In genomic region chr1:29249951-29250581, GRCh38 we compare ENCODE assay signal across 21 cellular contexts. TPM values are rescaled to one million over a fixed set of nuclear protein-coding genes. Genes with fewer than 3 reads are reported as not detected.
DNase-seq lines count a peak whose midpoint lies in the region; ATAC-seq, FAIRE-seq and TF ChIP-seq lines count a peak whose summit lies in the region.
"Had no signal": no experiment of that assay in that cellular context is flagged by ENCODE, and none has a peak within 500 bp of the region (broad histone marks: within the 10 kb centered on the region; RNA-seq: fewer than 3 reads in every experiment).

No MANE protein-coding gene starts in this region.

- peaks cover 9% of the 10 kb centered on the region for H3K27me3 Mint-ChIP-seq in astrocyte (ENCODE audit: low read depth, unreplicated experiment)

- DNase-seq in astrocyte (ENCODE audit: low read depth) (no peak), spleen (peak; percentile 11), NCI-H1048 (lab: John Stamatoyannopoulos, UW) (no peak)
- DNase-seq: activated CD4-positive, alpha-beta T cell treated with anti-CD3 and anti-CD28 coated beads for 48 hours; activated naive CD4-positive, alpha-beta T cell treated with Interleukin-2 at 50 U/mL for 16 hours; activated T-cell treated with anti-CD3 and anti-CD28 coated beads, Interleukin-2, amount 50 U/mL, for 48 hours; cortex of kidney; DMS 273 treated with DMSO at 0.1 percent for 48 hours; glutamatergic neuron; HCEC 1CT; left lung; stomach; T-helper 17 cell had no signal

- H3K4me3 Mint-ChIP-seq in astrocyte (ENCODE audit: unreplicated experiment) = no peak overlapping the region
- H3K4me3 Mint-ChIP-seq: T-helper 17 cell had no signal

- intact Hi-C loops in spleen (cut with DNase I; ENCODE audit: low total_unique reads) = no loop called here

- ATAC-seq in HG03432 (IDR thresholded peaks at IDR 0.05; ENCODE audit: unreplicated experiment) = no peak
- no peak for ATAC-seq in GM21825 (IDR thresholded peaks at IDR 0.05; ENCODE audit: unreplicated experiment)
- ATAC-seq: T-helper 17 cell had no signal

- no peak for TF ChIP-seq POLR2A in spleen (IDR thresholded peaks at IDR 0.05)

- H3K27ac ChIP-seq in HUES48 (ENCODE audit: low read depth, low read length) (peak overlapping the region; percentile 92), astrocyte (ENCODE audit: low read depth, low read length) (peak overlapping the region; percentile 69), mesodermal cell (ENCODE audit: low read depth, low read length, severe bottlenecking) (peak overlapping the region; percentile 94), spleen (no peak overlapping the region)
- H3K27ac ChIP-seq: cardiac muscle cell, left lung, neutrophil, stomach had no signal

- peaks cover 31% of the 10 kb centered on the region for H3K79me2 ChIP-seq in astrocyte (ENCODE audit: insufficient read depth, low read length)

- H3K36me3 ChIP-seq in HUES48 (ENCODE audit: control insufficient read depth, insufficient read depth, low read length) (no peaks in the 10 kb centered on the region), astrocyte (ENCODE audit: insufficient read depth, low read length) (no peaks in the 10 kb centered on the region), mesodermal cell (ENCODE audit: control insufficient read depth, insufficient read depth, low read length) (peaks cover under 1% of the 10 kb centered on the region), spleen (no peaks in the 10 kb centered on the region)
- H3K36me3 ChIP-seq: cardiac muscle cell, left lung, neutrophil, stomach had no signal

- H3K4me3 ChIP-seq in HUES48 (ENCODE audit: low read depth, low read length) (peak overlapping the region; percentile 36; the same call in 1 of the 2 replicates), astrocyte (ENCODE audit: insufficient read depth, low read depth, low read length) (no peak overlapping the region), mesodermal cell (ENCODE audit: extremely low read depth, insufficient read depth, low read length, poor library complexity, severe bottlenecking) (no peak overlapping the region), spleen (no peak overlapping the region)
- H3K4me3 ChIP-seq: cardiac muscle cell, left lung, stomach had no signal

- 83 to 100% methylated on average over 1 of the region's 2 CpGs for WGBS in mesodermal cell (ENCODE audit: insufficient coverage in 2 of 2), 2 experiments
- WGBS in spleen, 5 donors = 88 to 100% (median 94%) methylated on average over 2 of the region's 2 CpGs

- H3K9ac ChIP-seq in HUES48 (ENCODE audit: low read depth, low read length) (peak overlapping the region; percentile 17; the same call in 1 of the 2 replicates), astrocyte (ENCODE audit: low read length) (peak overlapping the region; percentile 29)

- H3K9me3 ChIP-seq in HUES48 (ENCODE audit: control insufficient read depth, insufficient read depth, low read length) (no peaks in the 10 kb centered on the region), astrocyte (ENCODE audit: insufficient read depth, low read depth, low read length) (no peaks in the 10 kb centered on the region), mesodermal cell (ENCODE audit: control insufficient read depth, low read length) (no peaks in the 10 kb centered on the region), spleen (no peaks in the 10 kb centered on the region)
- H3K9me3 ChIP-seq: left lung, neutrophil, stomach had no signal

- H3K4me1 ChIP-seq in HUES48 (ENCODE audit: control insufficient read depth, insufficient read depth, low read length) (peaks cover 23% of the 10 kb centered on the region), astrocyte (ENCODE audit: insufficient read depth, low read length) (peaks cover 30% of the 10 kb centered on the region), mesodermal cell (ENCODE audit: control insufficient read depth, insufficient read depth, low read length, poor library complexity, severe bottlenecking) (peaks cover 52% of the 10 kb centered on the region), spleen (no peaks in the 10 kb centered on the region)

- H3K36me3 Mint-ChIP-seq in astrocyte (ENCODE audit: low read depth, unreplicated experiment) = peaks cover 3% of the 10 kb centered on the region

- TF ChIP-seq CTCF in astrocyte (IDR thresholded peaks at IDR 0.05; ENCODE audit: insufficient read depth, low read depth, low read length) (no peak), spleen (IDR thresholded peaks at IDR 0.05 in 8 of 11, conservative IDR thresholded peaks at IDR 0.05 in 3 of 11) (no peak)

- no peaks in the 10 kb centered on the region for H3K9me3 Mint-ChIP-seq in astrocyte (ENCODE audit: unreplicated experiment)

- no peaks in the 10 kb centered on the region for H3K27me3 ChIP-seq in HUES48 (ENCODE audit: control insufficient read depth, insufficient read depth, low read length)
- no peaks in the 10 kb centered on the region for H3K27me3 ChIP-seq in astrocyte (ENCODE audit: insufficient read depth, low read length)
- H3K27me3 ChIP-seq in spleen (replicated peaks in 1 of 7) = peaks cover 0 to 26% (median 0%) of the 10 kb centered on the region in 7 donors
- H3K27me3 ChIP-seq: cardiac muscle cell, left lung, stomach had no signal

- no peak overlapping the region for H2AFZ ChIP-seq in astrocyte (ENCODE audit: low read depth, low read length)

- peak overlapping the region; percentile 80 for H3K4me2 ChIP-seq in astrocyte (ENCODE audit: low read length)

- H3K4me1 Mint-ChIP-seq in astrocyte (ENCODE audit: low read depth, unreplicated experiment) = peaks cover 30% of the 10 kb centered on the region
- H3K4me1 Mint-ChIP-seq: T-helper 17 cell had no signal

- H4K20me1 ChIP-seq in astrocyte (ENCODE audit: insufficient read depth, low read length) = peaks cover 11% of the 10 kb centered on the region

- peak overlapping the region; percentile 86 for H3K27ac Mint-ChIP-seq in astrocyte (ENCODE audit: unreplicated experiment)
- H3K27ac Mint-ChIP-seq: T-helper 17 cell had no signal

- no peak for FAIRE-seq in astrocyte (lab: Jason Lieb, UNC)
- FAIRE-seq: endometrium, HTR-8/SVneo had no signal

RNA-seq across cellular contexts. Expression of gene PTPRU, which starts 13.7 kb away (rescaled TPM):
- total RNA-seq in astrocyte = 36.6 and 47.2 TPM in 2 replicates
- polyA plus RNA-seq in mesodermal cell (2013, experiment 1 of 2) = 42.9 TPM
- 30.9 TPM for polyA plus RNA-seq in mesodermal cell (2013, experiment 2 of 2)
- 10 to 100 TPM in 2 of 7 donors, 1 to 10 TPM in 5; 4.3 to 10.8 (median 6.1) TPM for total RNA-seq in spleen
- polyA plus RNA-seq in spleen = 1 to 10 TPM in 2 of 3 donors, under 1 TPM in 1; 1.00 to 3.1 (median 1.7) TPM
- total RNA-seq: T-helper 17 cell had no signal

RNA-seq across cellular contexts. Expression of gene MECR, which starts 19.3 kb away (rescaled TPM):
- total RNA-seq in astrocyte = 25.1 and 30.3 TPM in 2 replicates
- 34.0 TPM for polyA plus RNA-seq in mesodermal cell (2013, experiment 1 of 2)
- polyA plus RNA-seq in mesodermal cell (2013, experiment 2 of 2) = 28.1 TPM
- 10 to 100 TPM in 4 of 7 donors, 1 to 10 TPM in 3; 6.4 to 25.4 (median 12.9) TPM for total RNA-seq in spleen
- polyA plus RNA-seq in spleen = 10 to 100 TPM; 14.3 to 18.3 (median 17.8) TPM

Comparison
In these comparisons a context has a peak if more than half of its experiments do, and no peak if none do; other contexts are left out.
1. H3K27ac ChIP-seq: peak in HUES48 (single experiment), astrocyte (single experiment) and mesodermal cell (single experiment); none in spleen (0 of 8).